Comparison of ENCODE assay signal across 8 cellular contexts in genomic region chr17:77963441-77963840, GRCh38. TPM values are rescaled to one million over a fixed set of nuclear protein-coding genes. Genes with fewer than 3 reads are reported as not detected.
A peak's percentile ranks its signal among the peaks of the same experiment; 100 is the strongest.
DNase-seq lines count a peak whose midpoint lies in the region; ATAC-seq and TF ChIP-seq lines count a peak whose summit lies in the region.

No MANE protein-coding gene starts in this region.

- H3K4me3 Mint-ChIP-seq in type B pancreatic cell = no peak overlapping the region

- no peaks in the 10 kb centered on the region for H3K9me3 Mint-ChIP-seq in type B pancreatic cell

- peak; percentile 31 for DNase-seq in DMS153 (lab: John Stamatoyannopoulos, UW)
- peak; percentile 89 for DNase-seq in NCI-H1694 (lab: John Stamatoyannopoulos, UW)
- peak; percentile 7 to 15 for DNase-seq in activated CD4-positive, alpha-beta T cell treated with anti-CD3 and anti-CD28 coated beads, Interleukin-2, amount 50 U/mL, for 48 hours
- peak; percentile 60 for DNase-seq in foreskin melanocyte
- peak; percentile 67 for DNase-seq in smooth muscle cell of the brain vasculature (ENCODE audit: low read depth, low spot score)
- DNase-seq in type B pancreatic cell (ENCODE audit: extremely low spot score, unreplicated experiment) = no peak

- peaks cover 44% of the 10 kb centered on the region for H3K4me1 Mint-ChIP-seq in type B pancreatic cell (ENCODE audit: unreplicated experiment)

- ATAC-seq in GM19452 (IDR thresholded peaks at IDR 0.05; ENCODE audit: unreplicated experiment) (no peak), GM18870 (IDR thresholded peaks at IDR 0.05; ENCODE audit: unreplicated experiment) (no peak)

- TF ChIP-seq CTCF in type B pancreatic cell (conservative IDR thresholded peaks at IDR 0.05) = no peak

- peaks cover 19% of the 10 kb centered on the region for H3K27me3 Mint-ChIP-seq in type B pancreatic cell

- peaks cover 4% of the 10 kb centered on the region for H3K36me3 Mint-ChIP-seq in type B pancreatic cell

- no peak overlapping the region for H3K27ac Mint-ChIP-seq in type B pancreatic cell

RNA-seq across cellular contexts. Expression of gene TNRC6C, which starts 4.9 kb away (rescaled TPM):
- total RNA-seq in type B pancreatic cell (ENCODE audit: low replicate concordance) = 14.7 and 36.7 TPM in 2 replicates
